ENCODE assay signal across 1 cellular context in the genomic region with DNA sequence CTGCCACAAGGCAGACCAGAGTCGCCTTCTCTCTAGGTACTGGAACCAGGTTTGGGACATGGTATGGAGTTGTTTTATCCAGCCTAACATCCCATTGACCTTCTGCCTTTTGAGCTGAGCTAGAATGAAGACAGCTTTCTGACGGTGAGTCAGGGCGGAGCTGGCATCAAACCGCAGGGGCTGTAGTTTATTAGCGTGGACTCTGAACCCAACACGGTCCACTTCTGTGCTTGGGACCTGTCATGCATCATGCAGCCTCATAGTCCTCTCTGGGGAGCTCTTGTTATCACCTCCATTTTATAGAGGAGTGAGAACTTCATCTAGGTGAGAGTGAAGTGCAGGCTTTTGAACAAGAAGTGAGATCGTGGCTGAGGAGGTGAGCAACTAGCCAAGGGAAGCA.
TF ChIP-seq lines count a peak whose summit lies in the region.

No MANE protein-coding gene starts in this region.

TF ChIP-seq in SK-N-SH treated with all-trans-retinoic acid at 6 μM for 48 hours, 23 proteins besides CTCF, POLR2A, EP300 and RAD21 (continued from another document):
- TF ChIP-seq, protein P1, sequence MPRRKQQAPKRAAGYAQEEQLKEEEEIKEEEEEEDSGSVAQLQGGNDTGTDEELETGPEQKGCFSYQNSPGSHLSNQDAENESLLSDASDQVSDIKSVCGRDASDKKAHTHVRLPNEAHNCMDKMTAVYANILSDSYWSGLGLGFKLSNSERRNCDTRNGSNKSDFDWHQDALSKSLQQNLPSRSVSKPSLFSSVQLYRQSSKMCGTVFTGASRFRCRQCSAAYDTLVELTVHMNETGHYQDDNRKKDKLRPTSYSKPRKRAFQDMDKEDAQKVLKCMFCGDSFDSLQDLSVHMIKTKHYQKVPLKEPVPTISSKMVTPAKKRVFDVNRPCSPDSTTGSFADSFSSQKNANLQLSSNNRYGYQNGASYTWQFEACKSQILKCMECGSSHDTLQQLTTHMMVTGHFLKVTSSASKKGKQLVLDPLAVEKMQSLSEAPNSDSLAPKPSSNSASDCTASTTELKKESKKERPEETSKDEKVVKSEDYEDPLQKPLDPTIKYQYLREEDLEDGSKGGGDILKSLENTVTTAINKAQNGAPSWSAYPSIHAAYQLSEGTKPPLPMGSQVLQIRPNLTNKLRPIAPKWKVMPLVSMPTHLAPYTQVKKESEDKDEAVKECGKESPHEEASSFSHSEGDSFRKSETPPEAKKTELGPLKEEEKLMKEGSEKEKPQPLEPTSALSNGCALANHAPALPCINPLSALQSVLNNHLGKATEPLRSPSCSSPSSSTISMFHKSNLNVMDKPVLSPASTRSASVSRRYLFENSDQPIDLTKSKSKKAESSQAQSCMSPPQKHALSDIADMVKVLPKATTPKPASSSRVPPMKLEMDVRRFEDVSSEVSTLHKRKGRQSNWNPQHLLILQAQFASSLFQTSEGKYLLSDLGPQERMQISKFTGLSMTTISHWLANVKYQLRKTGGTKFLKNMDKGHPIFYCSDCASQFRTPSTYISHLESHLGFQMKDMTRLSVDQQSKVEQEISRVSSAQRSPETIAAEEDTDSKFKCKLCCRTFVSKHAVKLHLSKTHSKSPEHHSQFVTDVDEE (CRISPR knock-in tag; IDR thresholded peaks at IDR 0.05) = no peak
- no peak for TF ChIP-seq BACH2 (CRISPR knock-in tag; IDR thresholded peaks at IDR 0.05; ENCODE audit: borderline replicate concordance)
- no peak for TF ChIP-seq GLIS3 (CRISPR knock-in tag; IDR thresholded peaks at IDR 0.05)
- no peak for TF ChIP-seq ZC3H10 (CRISPR knock-in tag; IDR thresholded peaks at IDR 0.05)
